Comparison of ENCODE assay signal across 8 cellular contexts in genomic region chr15:89654847-89655805, GRCh38. TPM values are rescaled to one million over a fixed set of nuclear protein-coding genes. Genes with fewer than 3 reads are reported as not detected.
DNase-seq lines count a peak whose midpoint lies in the region; ATAC-seq and TF ChIP-seq lines count a peak whose summit lies in the region.

KIF7 (minus strand) TSS chr15:89655467; CDS start chr15:89652930, 2,537 bp downstream.

- H3K27ac ChIP-seq in SJSA1 = peak within 1 kb of the TSS; percentile 40
- no peak within 1 kb of the TSS for H3K27ac ChIP-seq in ectodermal cell (ENCODE audit: insufficient read depth, low read depth, low read length, poor library complexity, severe bottlenecking)
- peak within 1 kb of the TSS; percentile 69 for H3K27ac ChIP-seq in thoracic aorta

- WGBS in ectodermal cell, 2 experiments = 2% methylated on average over 87 of the region's 87 CpGs

- H3K27me3 ChIP-seq in SJSA1 (replicated peaks) = no peaks in the 10 kb centered on the region
- peaks cover 22% of the 10 kb centered on the region for H3K27me3 ChIP-seq in ectodermal cell (ENCODE audit: control insufficient read depth, insufficient read depth, low read length, poor library complexity, severe bottlenecking)
- no peaks in the 10 kb centered on the region for H3K27me3 ChIP-seq in thoracic aorta (replicated peaks; ENCODE audit: insufficient read depth)

- peaks cover 30% of the 10 kb centered on the region for H3K36me3 ChIP-seq in SJSA1
- H3K36me3 ChIP-seq in ectodermal cell (ENCODE audit: control insufficient read depth, insufficient read depth, low read length) = no peaks in the 10 kb centered on the region
- no peaks in the 10 kb centered on the region for H3K36me3 ChIP-seq in thoracic aorta

- H3K4me3 ChIP-seq in SJSA1 (peak within 1 kb of the TSS; percentile 85), ectodermal cell (ENCODE audit: insufficient read depth, low read depth, low read length) (peak within 1 kb of the TSS; percentile 86), thoracic aorta (peak within 1 kb of the TSS; percentile 80)

- peaks cover 15% of the 10 kb centered on the region for H3K4me1 ChIP-seq in SJSA1 (replicated peaks)
- H3K4me1 ChIP-seq in ectodermal cell (ENCODE audit: control insufficient read depth, insufficient read depth, low read length) = peaks cover 7% of the 10 kb centered on the region
- peaks cover 5 to 17% of the 10 kb centered on the region in 2 donors for H3K4me1 ChIP-seq in thoracic aorta (ENCODE audit: control insufficient read depth in 1 of 2, low read depth in 2 of 2)

- peak; percentile 51 for ATAC-seq in GM18511 (IDR thresholded peaks at IDR 0.05; ENCODE audit: unreplicated experiment)
- ATAC-seq in thoracic aorta (ENCODE audit: insufficient number of reproducible peaks, low FRiP score, low read depth) = no peak
- ATAC-seq in HG02970 (IDR thresholded peaks at IDR 0.05; ENCODE audit: low FRiP score, unreplicated experiment) = no peak

- TF ChIP-seq CTCF in thoracic aorta (IDR thresholded peaks at IDR 0.05) = no peak

- DNase-seq in AG08396 (ENCODE audit: low spot score) (peak; percentile 93), SJSA1 (ENCODE audit: low read depth in 1 of 2, low spot score in 2 of 2) (peak; percentile 55 to 74), lung microvascular endothelial cell (ENCODE audit: low read depth in 2 of 2) (peak; percentile 40 to 43), thoracic aorta (ENCODE audit: low spot score) (no peak), MV-4-11 (lab: John Stamatoyannopoulos, UW) (no peak)

- H3K9me3 ChIP-seq in SJSA1 (replicated peaks) (no peaks in the 10 kb centered on the region), ectodermal cell (ENCODE audit: control insufficient read depth, low read length) (no peaks in the 10 kb centered on the region), thoracic aorta (no peaks in the 10 kb centered on the region)

RNA-seq across cellular contexts. Expression of gene KIF7, which starts in this region (rescaled TPM):
- 13.8 and 14.3 TPM in 2 replicates for total RNA-seq in SJSA1 (2014; rRNA removed; shearing (Covaris generic))
- 12.3 TPM for polyA plus RNA-seq in ectodermal cell (2013, experiment 1 of 4)
- 13.3 TPM for polyA plus RNA-seq in ectodermal cell (2013, experiment 2 of 4)
- 9.9 TPM for polyA plus RNA-seq in ectodermal cell (2013, experiment 3 of 4)
- 11.6 TPM for polyA plus RNA-seq in ectodermal cell (2013, experiment 4 of 4)
- total RNA-seq in lung microvascular endothelial cell (0.40 and 1.1 TPM in 2 replicates), thoracic aorta (10 to 100 TPM; 26.4 to 28.4 TPM)

Comparison
In these comparisons a context has a peak if more than half of its experiments do, and no peak if none do; other contexts are left out.
1. DNase-seq: peak in AG08396 (single experiment), SJSA1 (2 of 2) and lung microvascular endothelial cell (2 of 2); none in thoracic aorta (single experiment) and MV-4-11 (single experiment).
2. Peak in every context shown above with its lines, with median percentiles within 50 percentile points of each other: H3K4me3 ChIP-seq.